ENCODE assay signal across 8 cellular contexts in genomic region chr5:148733601-148734438, GRCh38.
DNase-seq lines count a peak whose midpoint lies in the region; ATAC-seq, FAIRE-seq and TF ChIP-seq lines count a peak whose summit lies in the region.

No MANE protein-coding gene starts in this region.

- H3K9ac ChIP-seq in H1 (replicated peaks in 1 of 4; ENCODE audit: extremely low read depth in 1 of 4, low read depth in 3 of 4, low read length in 3 of 4): no peak overlapping the region

- H3K27ac Mint-ChIP-seq in activated CD8-positive, alpha-beta T cell treated with anti-CD3 and anti-CD28 coated beads for 36 hours: no peak overlapping the region
- H3K27ac Mint-ChIP-seq in mesothelial cell of epicardium: no peak overlapping the region

- H3K4me3 Mint-ChIP-seq in activated CD8-positive, alpha-beta T cell treated with anti-CD3 and anti-CD28 coated beads for 36 hours: no peak overlapping the region
- no peak overlapping the region for H3K4me3 Mint-ChIP-seq in mesothelial cell of epicardium

- no peaks in the 10 kb centered on the region for H3K79me1 ChIP-seq in H1 (ENCODE audit: low read depth, low read length)

- H3K27me3 Mint-ChIP-seq in activated CD8-positive, alpha-beta T cell treated with anti-CD3 and anti-CD28 coated beads for 36 hours: peaks cover 11% of the 10 kb centered on the region
- peaks cover 23% of the 10 kb centered on the region for H3K27me3 Mint-ChIP-seq in mesothelial cell of epicardium (ENCODE audit: low read depth)

- H3K4ac ChIP-seq in H1 (replicated peaks; ENCODE audit: insufficient read length, low read depth, low read length): no peak overlapping the region

- H3K9me3 ChIP-seq in HEK293 (ENCODE audit: control insufficient read depth, insufficient read depth, low read depth, low read length): no peaks in the 10 kb centered on the region
- no peaks in the 10 kb centered on the region for H3K9me3 ChIP-seq in H1 (ENCODE audit: insufficient read depth in 2 of 2, low read depth in 1 of 2, low read length in 1 of 2)

- no peak overlapping the region for H3K14ac ChIP-seq in H1 (ENCODE audit: insufficient read length)

- TF ChIP-seq CTCF in HEK293 (tag by site-specific recombination; IDR thresholded peaks at IDR 0.05) (peak; percentile 64), H1 (IDR thresholded peaks at IDR 0.05; ENCODE audit: control extremely low read depth in 1 of 3, insufficient read depth in 1 of 3, low read depth in 1 of 3, low read length in 3 of 3) (peak in 2 of 3 experiments; percentile 55 to 75; a peak in 3 of 4 replicates), mesothelial cell of epicardium (IDR thresholded peaks at IDR 0.05; ENCODE audit: unreplicated experiment) (peak; percentile 77)
- TF ChIP-seq CTCF in activated CD8-positive, alpha-beta T cell treated with anti-CD3 and anti-CD28 coated beads for 36 hours (IDR thresholded peaks at IDR 0.05): peak; percentile 81

- no peak overlapping the region for H2AK5ac ChIP-seq in H1 (ENCODE audit: low read depth, low read length)

- no peak overlapping the region for H3K4me2 ChIP-seq in H1 (ENCODE audit: insufficient read depth in 1 of 2, low read depth in 2 of 2, low read length in 2 of 2)

- 0 out of 2 replicates have a peak overlapping the region, but pooled peaks have one; percentile 61 for H2AFZ ChIP-seq in H1 (ENCODE audit: low read length)

- peak; percentile 77 to 83 for TF ChIP-seq RAD21 in H1 (IDR thresholded peaks at IDR 0.05 in 1 of 2, conservative IDR thresholded peaks at IDR 0.05 in 1 of 2; ENCODE audit: low read depth in 2 of 2, low read length in 2 of 2)

- H3K56ac ChIP-seq in H1 (replicated peaks; ENCODE audit: insufficient read length, low read depth, low read length): no peak overlapping the region

- no peak for TF ChIP-seq POLR2A in H1 (IDR thresholded peaks at IDR 0.05; ENCODE audit: control extremely low read depth in 1 of 2, low read depth in 2 of 2, low read length in 2 of 2)

- intact Hi-C loops in activated CD8-positive, alpha-beta T cell treated with anti-CD3 and anti-CD28 coated beads for 36 hours (cut with micrococcal nuclease): loop anchor here (1.0 to 5.0 kb wide), 6 partner anchors 223 to 557 kb away; no protein-coding TSS in a partner anchor

- no peaks in the 10 kb centered on the region for H3K23me2 ChIP-seq in H1 (ENCODE audit: low read depth, low read length)

- H3K4me1 Mint-ChIP-seq in activated CD8-positive, alpha-beta T cell treated with anti-CD3 and anti-CD28 coated beads for 36 hours (ENCODE audit: low read depth): peaks cover 2% of the 10 kb centered on the region
- H3K4me1 Mint-ChIP-seq in mesothelial cell of epicardium: peaks cover 26% of the 10 kb centered on the region

- peak; percentile 62 for FAIRE-seq in H1 (lab: Jason Lieb, UNC)

- H2BK20ac ChIP-seq in H1 (ENCODE audit: low read length): no peak overlapping the region

- POLR2A ChIA-PET in HEK293 (lab: Yijun Ruan, JAX): no interaction called here
- POLR2A ChIA-PET in activated CD8-positive, alpha-beta T cell treated with anti-CD3 and anti-CD28 coated beads for 36 hours (lab: Charles Lee): interaction anchor here (1.0 kb wide), 1 partner anchor 254 kb away, joined by 4 read pairs; no protein-coding TSS in a partner anchor
- POLR2A ChIA-PET in H1 (lab: Charles Lee; ENCODE audit: partially characterized antibody): no interaction called here

- no peak overlapping the region for H3K18ac ChIP-seq in H1 (ENCODE audit: extremely low read depth, low read length)

- CTCF ChIA-PET in HEK293 (lab: Yijun Ruan, JAX): interaction anchor here (0.6 to 18.8 kb wide), 55 partner anchors 8 to 554 kb away, joined by 3 to 489 read pairs (median 4); partner anchors contain the start of gene ABLIM3
- CTCF ChIA-PET in activated CD8-positive, alpha-beta T cell treated with anti-CD3 and anti-CD28 coated beads for 36 hours (lab: Charles Lee): interaction anchor here (0.6 to 20.7 kb wide), 36 partner anchors 7 to 533 kb away, joined by 3 to 409 read pairs (median 4); partner anchors contain the start of gene ABLIM3
- CTCF ChIA-PET in H1 (lab: Charles Lee; ENCODE audit: partially characterized antibody): interaction anchor here (0.7 to 24.0 kb wide), 52 partner anchors 8 to 549 kb away, joined by 3 to 444 read pairs (median 4); no protein-coding TSS in a partner anchor

- H2BK120ac ChIP-seq in H1 (replicated peaks; ENCODE audit: low read depth, low read length): no peak overlapping the region

- H3K36me3 ChIP-seq in HEK293 (ENCODE audit: control insufficient read depth in 2 of 2, insufficient read depth in 1 of 2, low read length in 2 of 2) (no peaks in the 10 kb centered on the region), H1 (ENCODE audit: control insufficient read depth in 2 of 4, insufficient read depth in 4 of 4, low read length in 3 of 4) (no peaks in the 10 kb centered on the region)

- no peaks in the 10 kb centered on the region for H3K9me3 Mint-ChIP-seq in activated CD8-positive, alpha-beta T cell treated with anti-CD3 and anti-CD28 coated beads for 36 hours
- H3K9me3 Mint-ChIP-seq in mesothelial cell of epicardium: no peaks in the 10 kb centered on the region

- no peak for TF ChIP-seq EP300 in H1 (IDR thresholded peaks at IDR 0.05; ENCODE audit: borderline replicate concordance in 1 of 2, low read depth in 2 of 2, low read length in 2 of 2)

- no peak overlapping the region for H4K8ac ChIP-seq in H1 (ENCODE audit: extremely low read depth, insufficient read depth, low read length)

- H3K27me3 ChIP-seq in H1 (replicated peaks in 1 of 4; ENCODE audit: control insufficient read depth in 3 of 4, extremely low read depth in 1 of 4, insufficient read depth in 3 of 4, low read length in 3 of 4): no peaks in the 10 kb centered on the region

- no peak overlapping the region for H2BK15ac ChIP-seq in H1 (ENCODE audit: low read length)

- H3K4me1 ChIP-seq in HEK293 (ENCODE audit: control insufficient read depth, insufficient read depth, low read length): peaks cover 10% of the 10 kb centered on the region; the same call in 1 of the 2 replicates
- no peaks in the 10 kb centered on the region for H3K4me1 ChIP-seq in H1 (replicated peaks in 1 of 4; ENCODE audit: control insufficient read depth in 3 of 4, insufficient read depth in 4 of 4, low read length in 3 of 4)

- H4K91ac ChIP-seq in H1 (replicated peaks; ENCODE audit: insufficient read length, low read length): no peak overlapping the region

- 57% methylated on average over 11 of the region's 11 CpGs; no CpG with 5 or more reads in 1 of the 2 experiments for WGBS in H1 (ENCODE audit: extremely low coverage in 1 of 2, insufficient coverage in 1 of 2, insufficient read length in 1 of 2, insufficient replicate concordance in 2 of 2, low coverage in 1 of 2, low lambda C conversion rate in 2 of 2, missing lambda C conversion rate in 1 of 2), 2 experiments

- H4K20me1 ChIP-seq in H1 (replicated peaks in 1 of 2; ENCODE audit: control insufficient read depth in 1 of 2, insufficient read depth in 2 of 2, low read length in 2 of 2): no peaks in the 10 kb centered on the region

- no peaks in the 10 kb centered on the region for H3K79me2 ChIP-seq in H1 (ENCODE audit: control insufficient read depth in 1 of 2, insufficient read depth in 2 of 2, low read length in 2 of 2)

- no peak overlapping the region for H2BK5ac ChIP-seq in H1 (ENCODE audit: low read depth, low read length)

- H4K5ac ChIP-seq in H1 (ENCODE audit: insufficient read length, low read depth, low read length): no peak overlapping the region

- H3K4me3 ChIP-seq in HEK293 (ENCODE audit: low read depth, low read length) (no peak overlapping the region), H1 (ENCODE audit: extremely low read depth in 1 of 4, insufficient read depth in 2 of 4, low read depth in 3 of 4, low read length in 4 of 4) (no peak overlapping the region)

- H3K27ac ChIP-seq in HEK293 (ENCODE audit: extremely low read depth, low read depth, low read length) (no peak overlapping the region), H1 (ENCODE audit: low read depth, low read length) (no peak overlapping the region)

- H3K23ac ChIP-seq in H1 (ENCODE audit: insufficient read length): no peak overlapping the region

- DNase-seq in COLO829 (ENCODE audit: low spot score): peak; percentile 26
- peak; percentile 74 for DNase-seq in NCI-H748 treated with DMSO at 0.1 percent for 48 hours (lab: John Stamatoyannopoulos, UW)
- DNase-seq in activated CD8-positive, alpha-beta T cell treated with anti-CD3 and anti-CD28 coated beads for 36 hours: peak; percentile 90
- DNase-seq in H1 (ENCODE audit: low read depth in 1 of 2, low spot score in 2 of 2): peak; percentile 25 to 82
- DNase-seq in mesothelial cell of epicardium (ENCODE audit: low spot score in 2 of 2, unreplicated experiment in 2 of 2): peak; percentile 50 to 79
- DNase-seq in stimulated activated CD8-positive, alpha-beta memory T cell treated with anti-CD3 and anti-CD28 coated beads, Interleukin-2, amount 100 ng/mL, for 1 hour (ENCODE audit: low read depth in 2 of 2): peak; percentile 29 to 33

- H2BK12ac ChIP-seq in H1 (ENCODE audit: low read depth, low read length): no peak overlapping the region

- ATAC-seq in activated CD8-positive, alpha-beta T cell treated with anti-CD3 and anti-CD28 coated beads for 36 hours: no peak
- no peak for ATAC-seq in HG02970 (IDR thresholded peaks at IDR 0.05; ENCODE audit: low FRiP score, unreplicated experiment)

- H3K36me3 Mint-ChIP-seq in activated CD8-positive, alpha-beta T cell treated with anti-CD3 and anti-CD28 coated beads for 36 hours (ENCODE audit: low read depth): no peaks in the 10 kb centered on the region
- no peaks in the 10 kb centered on the region for H3K36me3 Mint-ChIP-seq in mesothelial cell of epicardium

TF ChIP-seq in HEK293, 187 proteins besides CTCF, POLR2A, EP300 and RAD21 (continues in another document):
- TF ChIP-seq SALL2 (tag by site-specific recombination; IDR thresholded peaks at IDR 0.05; ENCODE audit: borderline replicate concordance) (no peak), ZNF37A (tag by site-specific recombination; IDR thresholded peaks at IDR 0.05) (no peak), ZNF654 (tag by site-specific recombination; IDR thresholded peaks at IDR 0.05; ENCODE audit: low read depth) (peak; percentile 69), SCRT2 (tag by site-specific recombination; IDR thresholded peaks at IDR 0.05) (peak; percentile 46; the same call in 1 of the 2 replicates), ZNF600 (tag by site-specific recombination; IDR thresholded peaks at IDR 0.05) (peak; percentile 76)

TF ChIP-seq in H1, 55 proteins besides CTCF, POLR2A, EP300 and RAD21:
- TF ChIP-seq SP1 (IDR thresholded peaks at IDR 0.05; ENCODE audit: low read depth, low read length): no peak
- TF ChIP-seq SP2 (IDR thresholded peaks at IDR 0.05; ENCODE audit: low read length): no peak
- TF ChIP-seq KDM5A (IDR thresholded peaks at IDR 0.05; ENCODE audit: low read length): no peak
- no peak for TF ChIP-seq CBX5 (IDR thresholded peaks at IDR 0.05; ENCODE audit: low read depth, low read length)
- no peak for TF ChIP-seq NRF1 (IDR thresholded peaks at IDR 0.05; ENCODE audit: low read depth, low read length)
- no peak for TF ChIP-seq BACH1 (IDR thresholded peaks at IDR 0.05; ENCODE audit: low read length)
- TF ChIP-seq SIN3A (conservative IDR thresholded peaks at IDR 0.05 in 1 of 2, IDR thresholded peaks at IDR 0.05 in 1 of 2; ENCODE audit: low read depth in 1 of 2, low read length in 2 of 2): no peak
- TF ChIP-seq NANOG (IDR thresholded peaks at IDR 0.05; ENCODE audit: insufficient read depth, low read depth, low read length, poor library complexity, severe bottlenecking): no peak
- no peak for TF ChIP-seq JUND (IDR thresholded peaks at IDR 0.05; ENCODE audit: low read length)

Comparison
In these comparisons a context has a peak if more than half of its experiments do, and no peak if none do; other contexts are left out.
1. DNase-seq: peak in every context shown above with its lines; median percentile 90 in activated CD8-positive, alpha-beta T cell treated with anti-CD3 and anti-CD28 coated beads for 36 hours; 74 in NCI-H748 treated with DMSO at 0.1 percent for 48 hours; 64 in mesothelial cell of epicardium; 54 in H1; 31 in stimulated activated CD8-positive, alpha-beta memory T cell treated with anti-CD3 and anti-CD28 coated beads, Interleukin-2, amount 100 ng/mL, for 1 hour; 26 in COLO829.